8 cellular contexts compared by ENCODE assay signal in the genomic region with DNA sequence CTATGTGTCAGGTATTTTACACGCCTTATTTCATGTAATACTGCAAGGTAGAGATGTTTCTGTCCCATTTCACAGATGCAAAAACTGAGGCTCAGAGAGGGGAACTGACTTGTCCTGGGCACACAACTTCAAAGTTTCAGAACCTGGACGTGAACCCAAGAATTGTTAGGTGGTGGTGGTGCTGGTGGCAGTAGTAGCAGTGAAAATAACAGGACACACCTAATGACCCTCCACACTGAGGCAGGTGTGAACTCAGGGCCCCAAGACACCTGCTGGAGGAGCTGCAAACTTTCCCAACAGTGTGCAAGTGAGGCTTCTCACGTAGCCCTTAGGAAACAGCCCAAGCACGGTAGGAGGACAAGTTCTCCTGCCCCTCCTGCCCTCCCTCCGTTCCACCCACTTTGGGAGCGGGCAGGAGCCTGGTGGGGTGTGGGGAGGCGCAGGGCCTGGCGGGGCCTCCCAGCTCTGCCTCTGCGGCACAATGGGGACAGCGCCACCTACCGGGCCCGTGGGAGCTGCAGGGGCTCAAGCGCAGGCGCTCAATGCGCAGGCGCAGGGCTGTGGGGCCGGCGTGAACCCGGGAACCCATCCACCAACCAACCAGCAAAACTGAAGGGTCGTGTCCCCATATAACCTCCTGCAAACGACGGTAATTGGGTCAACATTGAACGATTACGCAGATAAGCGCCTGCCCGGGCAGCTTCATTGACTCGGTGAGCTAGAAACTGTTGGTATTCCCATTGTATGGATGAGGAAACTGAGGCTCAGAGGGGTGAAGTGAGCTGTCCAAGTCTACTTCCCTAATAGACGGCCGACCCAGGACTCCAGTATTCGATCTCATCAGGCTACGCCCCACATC. TPM values are rescaled to one million over a fixed set of nuclear protein-coding genes. Genes with fewer than 3 reads are reported as not detected.
DNase-seq lines count a peak whose midpoint lies in the region; TF ChIP-seq lines count a peak whose summit lies in the region.

No MANE protein-coding gene starts in this region.

- H3K9me3 Mint-ChIP-seq in glutamatergic neuron (ENCODE audit: unreplicated experiment): peaks cover 4% of the 10 kb centered on the region

- H3K36me3 Mint-ChIP-seq in glutamatergic neuron (ENCODE audit: unreplicated experiment): no peaks in the 10 kb centered on the region

- 0 out of 2 replicates have a peak, but pooled peaks cover 4% of the 10 kb centered on the region for H3F3A ChIP-seq in DOHH2 (ENCODE audit: control insufficient read depth, insufficient read depth)

- H3K4me1 Mint-ChIP-seq in glutamatergic neuron (ENCODE audit: low read depth, unreplicated experiment): no peaks in the 10 kb centered on the region

- intact Hi-C loops in tibial artery (cut with DNase I; ENCODE audit: low total_unique reads): no loop called here

- peak; percentile 39 for DNase-seq in GOT3 (lab: John Stamatoyannopoulos, UW)
- DNase-seq in MG63: peak; percentile 85
- peak; percentile 79 to 86 for DNase-seq in SJSA1 (ENCODE audit: low read depth in 1 of 2, low spot score in 2 of 2)
- peak; percentile 71 to 87 (median 84) for DNase-seq in activated naive CD4-positive, alpha-beta T cell (lab: John Stamatoyannopoulos, UW)
- peak; percentile 92 for DNase-seq in glutamatergic neuron
- DNase-seq in tibial artery: peak; percentile 72 to 86

- H3K27me3 ChIP-seq in DOHH2 (ENCODE audit: control insufficient read depth, low read length) (no peaks in the 10 kb centered on the region), MG63 (no peaks in the 10 kb centered on the region), SJSA1 (replicated peaks) (no peaks in the 10 kb centered on the region), parathyroid adenoma (ENCODE audit: control insufficient read depth, insufficient read depth, low read length) (no peaks in the 10 kb centered on the region), tibial artery (no peaks in the 10 kb centered on the region)

- H3K4me3 Mint-ChIP-seq in glutamatergic neuron (ENCODE audit: unreplicated experiment): no peak overlapping the region

- TF ChIP-seq CTCF in DOHH2 (IDR thresholded peaks at IDR 0.05; ENCODE audit: low read depth, low read length, poor library complexity, severe bottlenecking) (peak; percentile 99), glutamatergic neuron (IDR thresholded peaks at IDR 0.05; ENCODE audit: partially characterized antibody, unreplicated experiment) (peak; percentile 99), parathyroid adenoma (IDR thresholded peaks at IDR 0.05) (peak; percentile 99), tibial artery (IDR thresholded peaks at IDR 0.05) (peak; percentile 93 to 95)

- peak overlapping the region; percentile 79 for H2AFZ ChIP-seq in parathyroid adenoma

- no peak overlapping the region for H3K9ac ChIP-seq in parathyroid adenoma

- H3K4me2 ChIP-seq in DOHH2 (ENCODE audit: low read length): peak overlapping the region; percentile 60
- H3K4me2 ChIP-seq in parathyroid adenoma (ENCODE audit: low read length): peak overlapping the region; percentile 58

- no peaks in the 10 kb centered on the region for H3K36me3 ChIP-seq in DOHH2 (ENCODE audit: control insufficient read depth, low read length)
- H3K36me3 ChIP-seq in MG63: no peaks in the 10 kb centered on the region
- no peaks in the 10 kb centered on the region for H3K36me3 ChIP-seq in SJSA1
- H3K36me3 ChIP-seq in parathyroid adenoma (ENCODE audit: control insufficient read depth, insufficient read depth, low read length): no peaks in the 10 kb centered on the region
- H3K36me3 ChIP-seq in tibial artery: no peaks in the 10 kb centered on the region

- H4K20me1 ChIP-seq in DOHH2 (ENCODE audit: control insufficient read depth, insufficient read depth, low read depth, low read length): no peaks in the 10 kb centered on the region

- no peak overlapping the region for H3K27ac Mint-ChIP-seq in glutamatergic neuron (ENCODE audit: unreplicated experiment)

- H3K27ac ChIP-seq in DOHH2 (ENCODE audit: low read depth, low read length) (no peak overlapping the region), SJSA1 (no peak overlapping the region), parathyroid adenoma (no peak overlapping the region), tibial artery (no peak overlapping the region)

- H3K27me3 Mint-ChIP-seq in glutamatergic neuron (ENCODE audit: unreplicated experiment): peaks cover 3% of the 10 kb centered on the region

- H3K4me1 ChIP-seq in DOHH2 (ENCODE audit: control insufficient read depth, low read length) (peaks cover 12% of the 10 kb centered on the region), SJSA1 (replicated peaks) (peaks cover 6% of the 10 kb centered on the region), parathyroid adenoma (peaks cover 13% of the 10 kb centered on the region), tibial artery (peaks cover 0 to 8% (median 5%) of the 10 kb centered on the region in 4 donors)

- H3K9me3 ChIP-seq in DOHH2 (ENCODE audit: control insufficient read depth, insufficient read depth, low read length) (no peaks in the 10 kb centered on the region), MG63 (no peaks in the 10 kb centered on the region), SJSA1 (replicated peaks) (no peaks in the 10 kb centered on the region), parathyroid adenoma (ENCODE audit: control insufficient read depth, low read length) (no peaks in the 10 kb centered on the region), tibial artery (no peaks in the 10 kb centered on the region)

- no peaks in the 10 kb centered on the region for H3K9me2 ChIP-seq in DOHH2 (replicated peaks; ENCODE audit: control insufficient read depth, low read length)

- no peaks in the 10 kb centered on the region for H3K79me2 ChIP-seq in DOHH2 (ENCODE audit: control insufficient read depth, low read length)
- no peaks in the 10 kb centered on the region for H3K79me2 ChIP-seq in parathyroid adenoma

- peak overlapping the region; percentile 55 for H3K4me3 ChIP-seq in DOHH2 (ENCODE audit: low read length)
- no peak overlapping the region for H3K4me3 ChIP-seq in MG63
- H3K4me3 ChIP-seq in SJSA1: peak overlapping the region; percentile 15; the same call in 1 of the 2 replicates
- H3K4me3 ChIP-seq in parathyroid adenoma (ENCODE audit: low read depth, low read length): no peak overlapping the region
- H3K4me3 ChIP-seq in tibial artery: peak overlapping the region; percentile 11 to 17

RNA-seq across cellular contexts. Expression of a gene that starts 12.0 kb away (rescaled TPM):
- total RNA-seq in MG63 (2014; rRNA removed; shearing (Covaris generic); ENCODE audit: low replicate concordance): 0.20 and 1.1 TPM in 2 replicates
- 0.16 TPM in 1 of 2 replicates, not detected in the other for total RNA-seq in SJSA1 (2014; rRNA removed; shearing (Covaris generic))
- 0.17 TPM for total RNA-seq in glutamatergic neuron (ENCODE audit: unreplicated experiment)

RNA-seq across cellular contexts. Expression of a gene that starts 35.1 kb away (rescaled TPM):
- total RNA-seq in MG63 (2014; rRNA removed; shearing (Covaris generic); ENCODE audit: low replicate concordance): 24.0 and 34.2 TPM in 2 replicates
- total RNA-seq in SJSA1 (2014; rRNA removed; shearing (Covaris generic)): 30.5 and 55.2 TPM in 2 replicates
- total RNA-seq in glutamatergic neuron (ENCODE audit: unreplicated experiment): 22.6 TPM

RNA-seq across cellular contexts. Expression of a gene that starts 54.9 kb away (rescaled TPM):
- 3.6 and 4.0 TPM in 2 replicates for total RNA-seq in MG63 (2014; rRNA removed; shearing (Covaris generic); ENCODE audit: low replicate concordance)
- 28.6 and 43.9 TPM in 2 replicates for total RNA-seq in SJSA1 (2014; rRNA removed; shearing (Covaris generic))
- 31.7 TPM for total RNA-seq in glutamatergic neuron (ENCODE audit: unreplicated experiment)

Comparison
In these comparisons a context has a peak if more than half of its experiments do, and no peak if none do; other contexts are left out.
1. H3K4me3 ChIP-seq: peak in DOHH2 (single experiment), SJSA1 (single experiment) and tibial artery (2 of 2); none in MG63 (single experiment) and parathyroid adenoma (single experiment).
2. DNase-seq: peak in every context shown above with its lines; median percentile 92 in glutamatergic neuron; 85 in MG63; 84 in activated naive CD4-positive, alpha-beta T cell; 82 in SJSA1; 79 in tibial artery; 39 in GOT3.
3. Peak in every context shown above with its lines, with median percentiles within 50 percentile points of each other: CTCF ChIP-seq.